In the genomic region with DNA sequence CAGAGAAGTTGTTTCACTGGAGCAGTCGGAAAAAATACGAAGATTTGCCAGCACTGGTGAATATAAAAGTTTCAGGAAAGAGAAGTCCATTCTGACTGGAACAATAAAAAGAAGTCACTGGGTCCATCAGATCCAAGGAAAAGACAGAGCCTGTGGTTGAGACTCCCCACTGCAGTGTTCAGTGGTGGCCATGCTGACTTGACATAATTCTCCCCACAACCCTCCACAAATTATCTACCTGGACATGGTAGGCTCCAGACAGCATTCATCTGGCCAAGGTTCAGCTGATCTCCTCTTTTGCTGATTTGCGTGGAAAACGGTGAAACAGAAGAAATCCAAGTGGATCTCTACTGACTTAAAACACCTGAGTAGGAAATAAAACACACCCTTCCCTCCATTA, we compare ENCODE assay signal across 37 cellular contexts.
"Had no signal": no experiment of that assay in that cellular context is flagged by ENCODE, and none has a peak within 500 bp of the region (broad histone marks: within the 10 kb centered on the region; RNA-seq: fewer than 3 reads in every experiment).

No MANE protein-coding gene starts in this region.

- H3K9me3 Mint-ChIP-seq: activated CD4-positive, alpha-beta T cell treated with anti-CD3 and anti-CD28 coated beads, Interleukin-2, amount 10 ng/mL, durations not matched to agents 7 days and 5 days; activated CD8-positive, alpha-beta T cell treated with anti-CD3 and anti-CD28 coated beads for 36 hours; activated naive CD4-positive, alpha-beta T cell treated with anti-CD3 and anti-CD28 coated beads for 36 hours; activated naive CD4-positive, alpha-beta T cell treated with anti-CD3 and anti-CD28 coated beads, Interleukin-2, amount 50 U/mL, for 72 hours; activated naive CD8-positive, alpha-beta T cell treated with anti-CD3 and anti-CD28 coated beads for 36 hours; activated T-cell treated with anti-CD3 and anti-CD28 coated beads, Interleukin-2, amount 50 U/mL, for 4 hours; activated T-cell treated with anti-CD3 and anti-CD28 coated beads, Interleukin-2, amount 50 U/mL, for 72 hours; activated T-helper 1 cell treated with anti-CD3 and anti-CD28 coated beads, Interleukin-12 subunit alpha, Interleukin-12 subunit beta, Interleukin-2, Interleukin-4 antibody, amounts not matched to agents 30 ng/mL and 10 ng/mL and 1 ng/mL, durations not matched to agents 14 hours and 24 hours and 36 hours; activated T-helper 17 cell treated with anti-CD3 and anti-CD28 coated beads, Interleukin-2, amount 50 U/mL, for 72 hours; T-helper 1 cell treated with Interleukin-12 subunit alpha and Interleukin-12 subunit beta and Interleukin-4 antibody, amounts not matched to agents 30 μg/mL and 1 μg/mL, for 36 hours; T-helper 2 cell treated with Interferon-gamma antibody and Interleukin-4, amounts not matched to agents 5 μg/mL and 100 μg/mL, for 36 hours; WTC11 had no signal

- ATAC-seq: activated CD4-positive, alpha-beta T cell treated with anti-CD3 and anti-CD28 coated beads for 36 hours; activated CD4-positive, CD25-positive, alpha-beta regulatory T cell treated with anti-CD3 and anti-CD28 coated beads, Interleukin-2, amount 50 U/mL, for 24 hours; activated CD8-positive, alpha-beta T cell treated with anti-CD3 and anti-CD28 coated beads for 36 hours; activated naive CD4-positive, alpha-beta T cell treated with anti-CD3 and anti-CD28 coated beads, Interleukin-2, amount 50 U/mL, for 72 hours; activated T-cell treated with anti-CD3 and anti-CD28 coated beads, Interleukin-2, amount 50 U/mL, for 4 hours; activated T-cell treated with anti-CD3 and anti-CD28 coated beads, Interleukin-2, amount 50 U/mL, for 72 hours; activated T-helper 17 cell treated with anti-CD3 and anti-CD28 coated beads, Interleukin-2, amount 50 U/mL, for 72 hours; body of pancreas; WTC11 had no signal

- H3K27me3 ChIP-seq: body of pancreas, breast epithelium had no signal

- H3K4me1 ChIP-seq: adrenal gland, body of pancreas, breast epithelium had no signal

- H3K36me3 ChIP-seq: adrenal gland, brain microvascular endothelial cell, breast epithelium, WERI-Rb-1 had no signal

- H3K27ac Mint-ChIP-seq: activated CD4-positive, alpha-beta T cell treated with anti-CD3 and anti-CD28 coated beads for 36 hours; activated CD4-positive, alpha-beta T cell treated with anti-CD3 and anti-CD28 coated beads, Interleukin-2, amount 10 ng/mL, durations not matched to agents 7 days and 5 days; activated CD8-positive, alpha-beta T cell treated with anti-CD3 and anti-CD28 coated beads for 36 hours; activated naive CD4-positive, alpha-beta T cell treated with anti-CD3 and anti-CD28 coated beads for 36 hours; activated naive CD4-positive, alpha-beta T cell treated with anti-CD3 and anti-CD28 coated beads, Interleukin-2, amount 50 U/mL, for 72 hours; activated naive CD8-positive, alpha-beta T cell treated with anti-CD3 and anti-CD28 coated beads for 36 hours; activated T-cell treated with anti-CD3 and anti-CD28 coated beads, Interleukin-2, amount 50 U/mL, for 72 hours; activated T-helper 1 cell treated with anti-CD3 and anti-CD28 coated beads, Interleukin-12 subunit alpha, Interleukin-12 subunit beta, Interleukin-2, Interleukin-4 antibody, amounts not matched to agents 30 ng/mL and 10 ng/mL and 1 ng/mL, durations not matched to agents 14 hours and 24 hours and 36 hours; activated T-helper 17 cell treated with anti-CD3 and anti-CD28 coated beads, Interleukin-2, amount 50 U/mL, for 72 hours; T-helper 1 cell treated with Interleukin-12 subunit alpha and Interleukin-12 subunit beta and Interleukin-4 antibody, amounts not matched to agents 30 μg/mL and 1 μg/mL, for 36 hours; T-helper 2 cell treated with Interferon-gamma antibody and Interleukin-4, amounts not matched to agents 5 μg/mL and 100 μg/mL, for 36 hours; WTC11 had no signal

- FAIRE-seq: astrocyte had no signal

- DNase-seq: activated CD4-positive, alpha-beta T cell treated with anti-CD3 and anti-CD28 coated beads for 1 hour; activated CD4-positive, alpha-beta T cell treated with anti-CD3 and anti-CD28 coated beads for 36 hours; activated CD4-positive, alpha-beta T cell treated with anti-CD3 and anti-CD28 coated beads for 48 hours; activated CD4-positive, alpha-beta T cell treated with anti-CD3 and anti-CD28 coated beads, Interleukin-2, amount 10 ng/mL, durations not matched to agents 7 days and 5 days; activated CD4-positive, alpha-beta T cell treated with anti-CD3 and anti-CD28 coated beads, Interleukin-2, amount 50 U/mL, for 48 hours; activated CD4-positive, CD25-positive, alpha-beta regulatory T cell; activated CD8-positive, alpha-beta memory T cell treated with anti-CD3 and anti-CD28 coated beads, Interleukin-2, amount 50 U/mL, for 4 hours; activated CD8-positive, alpha-beta T cell treated with anti-CD3 and anti-CD28 coated beads for 36 hours; activated effector memory CD4-positive, alpha-beta T cell treated with anti-CD3 and anti-CD28 coated beads, Interleukin-2, amount 50 U/mL, for 16 hours; activated gamma-delta T cell treated with Interleukin-2 at 50 U/mL for 16 hours; activated naive CD4-positive, alpha-beta T cell; activated naive CD4-positive, alpha-beta T cell treated with anti-CD3 and anti-CD28 coated beads for 36 hours; activated naive CD4-positive, alpha-beta T cell treated with anti-CD3 and anti-CD28 coated beads, Interleukin-2, amount 50 U/mL, for 16 hours; activated naive CD8-positive, alpha-beta T cell treated with anti-CD3 and anti-CD28 coated beads for 36 hours; activated T-cell treated with anti-CD3 and anti-CD28 coated beads for 4 hours; activated T-cell treated with anti-CD3 and anti-CD28 coated beads, Interleukin-2, amount 50 U/mL, for 1 hour; activated T-cell treated with anti-CD3 and anti-CD28 coated beads, Interleukin-2, amount 50 U/mL, for 4 hours; activated T-cell treated with anti-CD3 and anti-CD28 coated beads, Interleukin-2, amount 50 U/mL, for 72 hours; adrenal gland; amniotic stem cell; aorta; body of pancreas; brain microvascular endothelial cell; central memory CD4-positive, alpha-beta T cell; T-helper 1 cell; T-helper 2 cell; T-helper 9 cell; WERI-Rb-1 had no signal

- H3K4me3 Mint-ChIP-seq: activated CD4-positive, alpha-beta T cell treated with anti-CD3 and anti-CD28 coated beads for 36 hours; activated CD4-positive, alpha-beta T cell treated with anti-CD3 and anti-CD28 coated beads, Interleukin-2, amount 10 ng/mL, durations not matched to agents 7 days and 5 days; activated CD8-positive, alpha-beta T cell treated with anti-CD3 and anti-CD28 coated beads for 36 hours; activated naive CD4-positive, alpha-beta T cell treated with anti-CD3 and anti-CD28 coated beads for 36 hours; activated naive CD8-positive, alpha-beta T cell treated with anti-CD3 and anti-CD28 coated beads for 36 hours; activated T-cell treated with anti-CD3 and anti-CD28 coated beads, Interleukin-2, amount 50 U/mL, for 4 hours; activated T-cell treated with anti-CD3 and anti-CD28 coated beads, Interleukin-2, amount 50 U/mL, for 72 hours; activated T-helper 1 cell treated with anti-CD3 and anti-CD28 coated beads, Interleukin-12 subunit alpha, Interleukin-12 subunit beta, Interleukin-2, Interleukin-4 antibody, amounts not matched to agents 30 ng/mL and 10 ng/mL and 1 ng/mL, durations not matched to agents 14 hours and 24 hours and 36 hours; activated T-helper 17 cell treated with anti-CD3 and anti-CD28 coated beads, Interleukin-2, amount 50 U/mL, for 72 hours; T-helper 1 cell treated with Interleukin-12 subunit alpha and Interleukin-12 subunit beta and Interleukin-4 antibody, amounts not matched to agents 30 μg/mL and 1 μg/mL, for 36 hours; T-helper 2 cell treated with Interferon-gamma antibody and Interleukin-4, amounts not matched to agents 5 μg/mL and 100 μg/mL, for 36 hours; WTC11 had no signal

- H3K36me3 Mint-ChIP-seq: activated naive CD4-positive, alpha-beta T cell treated with anti-CD3 and anti-CD28 coated beads, Interleukin-2, amount 50 U/mL, for 72 hours; WTC11 had no signal

- H3K9me3 ChIP-seq: adrenal gland, body of pancreas, breast epithelium had no signal

- H3K4me1 Mint-ChIP-seq: activated CD4-positive, alpha-beta T cell treated with anti-CD3 and anti-CD28 coated beads for 36 hours; activated CD4-positive, alpha-beta T cell treated with anti-CD3 and anti-CD28 coated beads, Interleukin-2, amount 10 ng/mL, durations not matched to agents 7 days and 5 days; activated naive CD8-positive, alpha-beta T cell treated with anti-CD3 and anti-CD28 coated beads for 36 hours; activated T-helper 17 cell treated with anti-CD3 and anti-CD28 coated beads, Interleukin-2, amount 50 U/mL, for 72 hours; WTC11 had no signal

- H3K4me3 ChIP-seq: adrenal gland, body of pancreas, breast epithelium had no signal

- H3K27ac ChIP-seq: adrenal gland, body of pancreas, brain microvascular endothelial cell, breast epithelium, WERI-Rb-1 had no signal
